In the genomic region with DNA sequence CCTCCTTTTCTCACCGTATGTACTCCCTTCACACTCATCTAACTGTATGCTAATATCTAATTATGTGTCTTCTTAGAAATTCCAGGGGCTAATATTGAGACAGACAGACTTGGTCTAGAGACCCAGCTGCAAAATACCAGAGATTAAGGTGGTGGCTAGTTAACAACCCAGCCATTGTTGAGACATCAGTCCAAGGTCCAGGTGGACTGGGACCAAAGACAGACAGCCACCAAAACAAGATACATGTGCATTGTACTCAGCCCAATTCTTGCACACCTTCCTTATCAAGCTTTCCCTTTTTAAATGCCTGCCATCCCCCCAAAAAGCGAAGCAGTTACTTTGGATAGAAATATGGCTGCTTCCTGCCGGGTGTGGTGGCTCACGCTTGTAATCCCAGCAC, we compare ENCODE assay signal across 28 cellular contexts. TPM values are rescaled to one million over a fixed set of nuclear protein-coding genes. Genes with fewer than 3 reads are reported as not detected.
"Had no signal": no experiment of that assay in that cellular context is flagged by ENCODE, and none has a peak within 500 bp of the region (broad histone marks: within the 10 kb centered on the region; RNA-seq: fewer than 3 reads in every experiment).

No MANE protein-coding gene starts in this region.

- H3K36me3 ChIP-seq: colonic mucosa, esophagus squamous epithelium, gastrocnemius medialis, heart right ventricle, left ventricle myocardium inferior, lower lobe of right lung had no signal

- H3K36me3 Mint-ChIP-seq: mesothelial cell of epicardium, naive B cell had no signal

- FAIRE-seq: endometrium, islet of Langerhans, keratinocyte had no signal

- ATAC-seq: effector memory CD8-positive, alpha-beta T cell; esophagus mucosa; gastrocnemius medialis; heart right ventricle; left cardiac atrium; lower lobe of right lung; mucosa of descending colon had no signal

- H3K4me3 Mint-ChIP-seq: dendritic cell treated with granulocyte-macrophage colony-stimulating factor and Interleukin-4, amounts not matched to agents 40 ng/mL and 50 ng/mL, for 4 days; effector memory CD8-positive, alpha-beta T cell; endodermal cell; mesothelial cell of epicardium; naive B cell had no signal

- H3K9me3 Mint-ChIP-seq: dendritic cell treated with granulocyte-macrophage colony-stimulating factor and Interleukin-4, amounts not matched to agents 40 ng/mL and 50 ng/mL, for 4 days; effector memory CD8-positive, alpha-beta T cell; endodermal cell; mesothelial cell of epicardium; naive B cell had no signal

- H3K27me3 Mint-ChIP-seq: dendritic cell treated with granulocyte-macrophage colony-stimulating factor and Interleukin-4, amounts not matched to agents 40 ng/mL and 50 ng/mL, for 4 days; effector memory CD8-positive, alpha-beta T cell; naive B cell had no signal

- H3K4me1 Mint-ChIP-seq: naive B cell had no signal

- H3K27ac Mint-ChIP-seq: dendritic cell treated with granulocyte-macrophage colony-stimulating factor and Interleukin-4, amounts not matched to agents 40 ng/mL and 50 ng/mL, for 4 days; effector memory CD8-positive, alpha-beta T cell; endodermal cell; mesothelial cell of epicardium; naive B cell had no signal

- H3K27ac ChIP-seq: colonic mucosa, epithelial cell of prostate, esophagus squamous epithelium, gastrocnemius medialis, heart right ventricle, left ventricle myocardium inferior, lower lobe of right lung had no signal

- DNase-seq: colonic mucosa; cortex of kidney; effector CD8-positive, alpha-beta T cell; effector memory CD8-positive, alpha-beta T cell; endodermal cell; erythroblast; esophagus squamous epithelium; foreskin fibroblast; foreskin melanocyte; gastrocnemius medialis; glutamatergic neuron; head of caudate nucleus; heart right ventricle; hippocampal formation; left cardiac atrium; left ventricle myocardium inferior; lower lobe of right lung; mesenchymal stem cell; mucosa of descending colon; naive B cell had no signal

- H3K4me3 ChIP-seq: colonic mucosa, esophagus squamous epithelium, gastrocnemius medialis, heart right ventricle, left ventricle myocardium inferior, lower lobe of right lung, mucosa of descending colon had no signal

- H3K27me3 ChIP-seq: colonic mucosa, esophagus squamous epithelium, gastrocnemius medialis, heart right ventricle had no signal

- H3K4me1 ChIP-seq: colonic mucosa, esophagus squamous epithelium, gastrocnemius medialis, left ventricle myocardium inferior, lower lobe of right lung had no signal

- H3K9me3 ChIP-seq: colonic mucosa, esophagus squamous epithelium, gastrocnemius medialis, heart right ventricle, left ventricle myocardium inferior, lower lobe of right lung, mucosa of descending colon had no signal

RNA-seq across cellular contexts. Expression of a gene that starts 43.3 kb away (rescaled TPM):
- total RNA-seq: esophagus mucosa, lung microvascular endothelial cell had no signal
- polyA plus RNA-seq: keratinocyte had no signal
